Comparison of ENCODE assay signal across 36 cellular contexts in the genomic region with DNA sequence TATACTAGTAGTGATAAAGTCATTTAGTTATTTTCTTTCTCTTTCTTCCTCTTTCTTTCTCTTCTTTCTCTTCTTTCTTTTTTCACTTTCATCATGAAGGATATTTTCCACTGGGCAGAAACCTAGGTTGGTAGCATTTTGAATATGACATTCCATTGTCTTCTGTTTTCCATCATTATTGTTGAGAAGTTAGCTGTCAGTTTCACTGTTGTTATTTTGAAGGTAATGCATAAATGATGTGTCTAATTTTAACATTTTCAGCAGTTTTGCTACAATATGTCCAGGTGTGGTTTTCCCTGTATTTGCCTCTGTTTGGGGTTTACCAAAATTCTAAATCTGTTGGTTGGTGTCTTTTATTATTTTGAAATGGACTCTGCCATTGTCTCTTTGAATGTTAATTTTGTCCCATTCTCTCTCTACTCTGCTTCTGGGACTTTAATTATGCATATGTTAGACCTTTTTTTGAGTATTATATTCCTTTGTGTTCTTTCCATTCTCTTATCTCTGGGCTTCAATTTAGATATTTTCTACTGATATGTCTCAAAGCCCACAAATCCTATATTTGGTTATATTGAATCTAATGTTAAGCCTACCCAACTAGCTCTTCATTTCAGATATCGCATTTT.
"Had no signal": no experiment of that assay in that cellular context is flagged by ENCODE, and none has a peak within 500 bp of the region (broad histone marks: within the 10 kb centered on the region; RNA-seq: fewer than 3 reads in every experiment).

No MANE protein-coding gene starts in this region.

- H3K4me1 Mint-ChIP-seq: activated CD4-positive, alpha-beta memory T cell treated with anti-CD3 and anti-CD28 coated beads, Interleukin-2, amount 10 ng/mL, durations not matched to agents 7 days and 5 days; activated CD4-positive, alpha-beta T cell treated with anti-CD3 and anti-CD28 coated beads for 36 hours; activated CD4-positive, alpha-beta T cell treated with anti-CD3 and anti-CD28 coated beads, Interleukin-2, amount 10 ng/mL, durations not matched to agents 7 days and 5 days; activated CD8-positive, alpha-beta memory T cell treated with anti-CD3 and anti-CD28 coated beads, Interleukin-2, amount 10 ng/mL, durations not matched to agents 7 days and 5 days; activated naive CD8-positive, alpha-beta T cell treated with anti-CD3 and anti-CD28 coated beads for 36 hours; activated T-helper 17 cell treated with anti-CD3 and anti-CD28 coated beads, Interleukin-2, amount 50 U/mL, for 72 hours had no signal

- H3K27me3 Mint-ChIP-seq: activated CD8-positive, alpha-beta memory T cell treated with anti-CD3 and anti-CD28 coated beads, Interleukin-2, amount 10 ng/mL, durations not matched to agents 7 days and 5 days had no signal

- H3K4me3 ChIP-seq: adrenal gland, body of pancreas, breast epithelium had no signal

- H3K27me3 ChIP-seq: adrenal gland, body of pancreas, brain microvascular endothelial cell, breast epithelium had no signal

- H3K36me3 Mint-ChIP-seq: activated CD8-positive, alpha-beta memory T cell treated with anti-CD3 and anti-CD28 coated beads, Interleukin-2, amount 10 ng/mL, durations not matched to agents 7 days and 5 days; activated naive CD8-positive, alpha-beta T cell treated with anti-CD3 and anti-CD28 coated beads for 36 hours had no signal

- DNase-seq: activated CD4-positive, alpha-beta memory T cell treated with anti-CD3 and anti-CD28 coated beads, Interleukin-2, amount 10 ng/mL, durations not matched to agents 7 days and 5 days; activated CD4-positive, alpha-beta T cell treated with anti-CD3 and anti-CD28 coated beads for 1 hour; activated CD4-positive, alpha-beta T cell treated with anti-CD3 and anti-CD28 coated beads for 36 hours; activated CD4-positive, alpha-beta T cell treated with anti-CD3 and anti-CD28 coated beads for 48 hours; activated CD4-positive, alpha-beta T cell treated with anti-CD3 and anti-CD28 coated beads, Interleukin-2, amount 10 ng/mL, durations not matched to agents 7 days and 5 days; activated CD4-positive, alpha-beta T cell treated with anti-CD3 and anti-CD28 coated beads, Interleukin-2, amount 50 U/mL, for 48 hours; activated CD4-positive, CD25-positive, alpha-beta regulatory T cell; activated CD8-positive, alpha-beta memory T cell treated with anti-CD3 and anti-CD28 coated beads for 24 hours; activated CD8-positive, alpha-beta memory T cell treated with anti-CD3 and anti-CD28 coated beads, Interleukin-2, amount 10 ng/mL, durations not matched to agents 7 days and 5 days; activated CD8-positive, alpha-beta memory T cell treated with anti-CD3 and anti-CD28 coated beads, Interleukin-2, amount 50 U/mL, for 48 hours; activated CD8-positive, alpha-beta T cell treated with anti-CD3 and anti-CD28 coated beads, Interleukin-2, amount 10 ng/mL, durations not matched to agents 7 days and 5 days; activated effector memory CD4-positive, alpha-beta T cell treated with anti-CD3 and anti-CD28 coated beads, Interleukin-2, amount 50 U/mL, for 16 hours; activated gamma-delta T cell treated with Interleukin-2 at 50 U/mL for 16 hours; activated naive CD4-positive, alpha-beta T cell; activated naive CD4-positive, alpha-beta T cell treated with anti-CD3 and anti-CD28 coated beads for 36 hours; activated naive CD4-positive, alpha-beta T cell treated with anti-CD3 and anti-CD28 coated beads, Interleukin-2, amount 50 U/mL, for 16 hours; activated naive CD8-positive, alpha-beta T cell treated with anti-CD3 and anti-CD28 coated beads for 36 hours; activated T-cell treated with anti-CD3 and anti-CD28 coated beads, Interleukin-2, amount 50 U/mL, for 24 hours; activated T-cell treated with anti-CD3 and anti-CD28 coated beads, Interleukin-2, amount 50 U/mL, for 48 hours; adrenal gland; amniotic stem cell; aorta; body of pancreas; brain microvascular endothelial cell; central memory CD4-positive, alpha-beta T cell; T-helper 1 cell; T-helper 9 cell had no signal

- H3K9me3 ChIP-seq: adrenal gland, body of pancreas had no signal

- FAIRE-seq: astrocyte, TTC549 had no signal

- H3K4me3 Mint-ChIP-seq: activated CD4-positive, alpha-beta memory T cell treated with anti-CD3 and anti-CD28 coated beads, Interleukin-2, amount 10 ng/mL, durations not matched to agents 7 days and 5 days; activated CD4-positive, alpha-beta T cell treated with anti-CD3 and anti-CD28 coated beads for 36 hours; activated CD4-positive, alpha-beta T cell treated with anti-CD3 and anti-CD28 coated beads, Interleukin-2, amount 10 ng/mL, durations not matched to agents 7 days and 5 days; activated CD8-positive, alpha-beta memory T cell treated with anti-CD3 and anti-CD28 coated beads, Interleukin-2, amount 10 ng/mL, durations not matched to agents 7 days and 5 days; activated CD8-positive, alpha-beta T cell treated with anti-CD3 and anti-CD28 coated beads, Interleukin-2, amount 10 ng/mL, durations not matched to agents 7 days and 5 days; activated naive CD4-positive, alpha-beta T cell treated with anti-CD3 and anti-CD28 coated beads for 36 hours; activated naive CD8-positive, alpha-beta T cell treated with anti-CD3 and anti-CD28 coated beads for 36 hours; activated T-cell treated with anti-CD3 and anti-CD28 coated beads, Interleukin-2, amount 50 U/mL, for 24 hours; activated T-helper 17 cell treated with anti-CD3 and anti-CD28 coated beads, Interleukin-2, amount 50 U/mL, for 72 hours; T-helper 1 cell treated with Interleukin-12 subunit alpha and Interleukin-12 subunit beta and Interleukin-4 antibody, amounts not matched to agents 30 μg/mL and 1 μg/mL, for 36 hours; T-helper 2 cell treated with Interferon-gamma antibody and Interleukin-4, amounts not matched to agents 5 μg/mL and 100 μg/mL, for 36 hours had no signal

- H3K4me1 ChIP-seq: adrenal gland, body of pancreas, breast epithelium had no signal

- ATAC-seq: activated CD4-positive, alpha-beta T cell treated with anti-CD3 and anti-CD28 coated beads for 36 hours; activated CD4-positive, CD25-positive, alpha-beta regulatory T cell treated with anti-CD3 and anti-CD28 coated beads, Interleukin-2, amount 50 U/mL, for 24 hours; activated CD8-positive, alpha-beta memory T cell treated with anti-CD3 and anti-CD28 coated beads, Interleukin-2, amount 10 ng/mL, durations not matched to agents 7 days and 5 days; activated CD8-positive, alpha-beta T cell treated with anti-CD3 and anti-CD28 coated beads, Interleukin-2, amount 10 ng/mL, durations not matched to agents 7 days and 5 days; activated naive CD4-positive, alpha-beta T cell treated with anti-CD3 and anti-CD28 coated beads, Interleukin-2, amount 50 U/mL, for 72 hours; activated T-helper 17 cell treated with anti-CD3 and anti-CD28 coated beads, Interleukin-2, amount 50 U/mL, for 72 hours; body of pancreas had no signal

- H3K36me3 ChIP-seq: adrenal gland, brain microvascular endothelial cell, breast epithelium had no signal

- H3K27ac ChIP-seq: adrenal gland, body of pancreas, brain microvascular endothelial cell, breast epithelium, VCaP had no signal

- H3K27ac Mint-ChIP-seq: activated CD4-positive, alpha-beta memory T cell treated with anti-CD3 and anti-CD28 coated beads, Interleukin-2, amount 10 ng/mL, durations not matched to agents 7 days and 5 days; activated CD4-positive, alpha-beta T cell treated with anti-CD3 and anti-CD28 coated beads for 36 hours; activated CD4-positive, alpha-beta T cell treated with anti-CD3 and anti-CD28 coated beads, Interleukin-2, amount 10 ng/mL, durations not matched to agents 7 days and 5 days; activated CD8-positive, alpha-beta memory T cell treated with anti-CD3 and anti-CD28 coated beads, Interleukin-2, amount 10 ng/mL, durations not matched to agents 7 days and 5 days; activated CD8-positive, alpha-beta T cell treated with anti-CD3 and anti-CD28 coated beads, Interleukin-2, amount 10 ng/mL, durations not matched to agents 7 days and 5 days; activated naive CD4-positive, alpha-beta T cell treated with anti-CD3 and anti-CD28 coated beads for 36 hours; activated naive CD4-positive, alpha-beta T cell treated with anti-CD3 and anti-CD28 coated beads, Interleukin-2, amount 50 U/mL, for 72 hours; activated naive CD8-positive, alpha-beta T cell treated with anti-CD3 and anti-CD28 coated beads for 36 hours; activated T-cell treated with anti-CD3 and anti-CD28 coated beads, Interleukin-2, amount 50 U/mL, for 24 hours; activated T-helper 17 cell treated with anti-CD3 and anti-CD28 coated beads, Interleukin-2, amount 50 U/mL, for 72 hours; T-helper 1 cell treated with Interleukin-12 subunit alpha and Interleukin-12 subunit beta and Interleukin-4 antibody, amounts not matched to agents 30 μg/mL and 1 μg/mL, for 36 hours; T-helper 2 cell treated with Interferon-gamma antibody and Interleukin-4, amounts not matched to agents 5 μg/mL and 100 μg/mL, for 36 hours had no signal
